Comparison of ENCODE assay signal across 12 cellular contexts in the genomic region with DNA sequence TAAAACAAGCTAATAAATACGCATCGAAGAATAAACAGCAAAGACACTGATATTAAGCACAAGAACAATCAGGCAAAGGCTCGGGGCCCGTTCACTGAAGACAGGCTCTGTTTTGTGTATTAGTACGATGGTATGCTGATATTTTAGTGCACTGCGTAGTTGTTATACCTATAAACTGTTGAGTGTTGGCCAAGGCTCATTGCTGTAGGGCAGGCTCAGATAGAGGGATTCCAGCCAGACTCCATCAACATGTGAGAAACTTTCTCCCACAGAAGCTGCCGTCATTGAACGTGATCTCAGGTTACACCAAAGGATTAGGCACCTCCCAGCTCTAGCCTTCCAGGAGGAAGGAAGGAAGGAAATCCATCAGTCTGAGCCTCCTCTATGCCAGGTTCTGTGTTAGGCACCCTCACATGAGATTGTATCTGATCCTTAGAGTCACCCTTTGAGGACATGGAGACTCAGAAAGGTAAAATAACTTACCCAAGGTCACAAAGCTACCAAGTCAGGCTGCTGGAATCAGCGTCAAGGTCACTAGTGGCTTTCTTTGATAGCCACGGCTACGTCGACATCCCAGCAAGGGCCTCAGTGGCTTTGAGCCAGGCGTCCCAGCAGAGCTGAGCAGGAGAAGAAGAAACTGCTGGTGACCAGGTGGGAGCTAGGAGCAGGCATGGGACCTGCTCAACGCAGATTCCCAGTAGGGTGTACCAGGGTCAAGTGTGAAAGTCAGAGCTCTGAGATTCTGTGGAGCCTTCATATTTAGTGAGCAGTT. TPM values are rescaled to one million over a fixed set of nuclear protein-coding genes. Genes with fewer than 3 reads are reported as not detected.
DNase-seq lines count a peak whose midpoint lies in the region; ATAC-seq and TF ChIP-seq lines count a peak whose summit lies in the region.
"Had no signal": no experiment of that assay in that cellular context is flagged by ENCODE, and none has a peak within 500 bp of the region (broad histone marks: within the 10 kb centered on the region; RNA-seq: fewer than 3 reads in every experiment).

No MANE protein-coding gene starts in this region.

- H3K9me3 ChIP-seq in skeletal muscle satellite cell (replicated peaks; ENCODE audit: low read length): no peaks in the 10 kb centered on the region
- H3K9me3 ChIP-seq: tibial artery had no signal

- no peak for TF ChIP-seq RAD21 in Ishikawa (IDR thresholded peaks at IDR 0.05; ENCODE audit: low read depth)

- in situ Hi-C loops in astrocyte of the spinal cord (cut with HindIII; ENCODE audit: low sequenced_read_pairs): no loop called here

- H3K27me3 ChIP-seq in skeletal muscle satellite cell (ENCODE audit: control insufficient read depth, insufficient read depth, low read length): no peaks in the 10 kb centered on the region
- H3K27me3 ChIP-seq: tibial artery had no signal

- peak overlapping the region; percentile 66 for H3K9ac ChIP-seq in skeletal muscle satellite cell (ENCODE audit: low read depth, low read length)

- peaks cover 98% of the 10 kb centered on the region for H3K4me1 ChIP-seq in skeletal muscle satellite cell (ENCODE audit: control insufficient read depth, insufficient read depth, low read length)

- H3K4me3 ChIP-seq in astrocyte of the spinal cord (ENCODE audit: low read depth, low read length): no peak overlapping the region
- peak overlapping the region; percentile 2 for H3K4me3 ChIP-seq in skeletal muscle satellite cell (ENCODE audit: low read length)
- H3K4me3 ChIP-seq: K562, tibial artery had no signal

- H3K4me2 ChIP-seq in skeletal muscle satellite cell (ENCODE audit: low read length): peak overlapping the region; percentile 43

- ATAC-seq in GM21723 (IDR thresholded peaks at IDR 0.05; ENCODE audit: unreplicated experiment): no peak
- ATAC-seq: activated CD4-positive, alpha-beta T cell treated with anti-CD3 and anti-CD28 coated beads for 36 hours; K562; left colon had no signal

- no peak for TF ChIP-seq CTCF in astrocyte of the spinal cord (IDR thresholded peaks at IDR 0.05; ENCODE audit: low read depth, low read length)

- TF ChIP-seq EP300 in Ishikawa (IDR thresholded peaks at IDR 0.05; ENCODE audit: borderline replicate concordance): no peak

- peaks cover 58% of the 10 kb centered on the region for H3K36me3 ChIP-seq in skeletal muscle satellite cell (ENCODE audit: insufficient read depth, low read length)
- H3K36me3 ChIP-seq: tibial artery had no signal

- peak; percentile 67 for DNase-seq in astrocyte of the spinal cord (ENCODE audit: low read depth, low spot score)
- peak; percentile 60 for DNase-seq in iPS DF 19.7 (ENCODE audit: low read depth, low spot score)
- DNase-seq in DMS153 (lab: John Stamatoyannopoulos, UW): no peak
- no peak for DNase-seq in 8988T
- DNase-seq: activated CD4-positive, alpha-beta T cell treated with anti-CD3 and anti-CD28 coated beads for 36 hours; effector CD4-positive, alpha-beta T cell; tibial artery had no signal

TF ChIP-seq in Ishikawa, 13 proteins besides CTCF, POLR2A, EP300 and RAD21:
- TF ChIP-seq TCF12 (IDR thresholded peaks at IDR 0.05; ENCODE audit: low read depth) (no peak), CEBPB (IDR thresholded peaks at IDR 0.05) (no peak), ZBTB7A (IDR thresholded peaks at IDR 0.05; ENCODE audit: low read depth) (no peak), NFIC (IDR thresholded peaks at IDR 0.05) (peak; percentile 50; the same call in 1 of the 2 replicates), TAF1 (IDR thresholded peaks at IDR 0.05; ENCODE audit: low read depth) (no peak), USF1 (IDR thresholded peaks at IDR 0.05) (no peak), CREB1 (IDR thresholded peaks at IDR 0.05; ENCODE audit: low read depth) (no peak), TEAD4 (IDR thresholded peaks at IDR 0.05) (peak; percentile 48; the same call in 1 of the 2 replicates), YY1 (IDR thresholded peaks at IDR 0.05; ENCODE audit: low read depth) (0 out of 2 replicates have a peak, but pooled peaks have one; percentile 14), MAX (IDR thresholded peaks at IDR 0.05) (0 out of 2 replicates have a peak, but pooled peaks have one; percentile 24), FOXM1 (IDR thresholded peaks at IDR 0.05; ENCODE audit: borderline replicate concordance, low read depth) (no peak), EGR1 (IDR thresholded peaks at IDR 0.05) (no peak)
- TF ChIP-seq, protein P1, sequence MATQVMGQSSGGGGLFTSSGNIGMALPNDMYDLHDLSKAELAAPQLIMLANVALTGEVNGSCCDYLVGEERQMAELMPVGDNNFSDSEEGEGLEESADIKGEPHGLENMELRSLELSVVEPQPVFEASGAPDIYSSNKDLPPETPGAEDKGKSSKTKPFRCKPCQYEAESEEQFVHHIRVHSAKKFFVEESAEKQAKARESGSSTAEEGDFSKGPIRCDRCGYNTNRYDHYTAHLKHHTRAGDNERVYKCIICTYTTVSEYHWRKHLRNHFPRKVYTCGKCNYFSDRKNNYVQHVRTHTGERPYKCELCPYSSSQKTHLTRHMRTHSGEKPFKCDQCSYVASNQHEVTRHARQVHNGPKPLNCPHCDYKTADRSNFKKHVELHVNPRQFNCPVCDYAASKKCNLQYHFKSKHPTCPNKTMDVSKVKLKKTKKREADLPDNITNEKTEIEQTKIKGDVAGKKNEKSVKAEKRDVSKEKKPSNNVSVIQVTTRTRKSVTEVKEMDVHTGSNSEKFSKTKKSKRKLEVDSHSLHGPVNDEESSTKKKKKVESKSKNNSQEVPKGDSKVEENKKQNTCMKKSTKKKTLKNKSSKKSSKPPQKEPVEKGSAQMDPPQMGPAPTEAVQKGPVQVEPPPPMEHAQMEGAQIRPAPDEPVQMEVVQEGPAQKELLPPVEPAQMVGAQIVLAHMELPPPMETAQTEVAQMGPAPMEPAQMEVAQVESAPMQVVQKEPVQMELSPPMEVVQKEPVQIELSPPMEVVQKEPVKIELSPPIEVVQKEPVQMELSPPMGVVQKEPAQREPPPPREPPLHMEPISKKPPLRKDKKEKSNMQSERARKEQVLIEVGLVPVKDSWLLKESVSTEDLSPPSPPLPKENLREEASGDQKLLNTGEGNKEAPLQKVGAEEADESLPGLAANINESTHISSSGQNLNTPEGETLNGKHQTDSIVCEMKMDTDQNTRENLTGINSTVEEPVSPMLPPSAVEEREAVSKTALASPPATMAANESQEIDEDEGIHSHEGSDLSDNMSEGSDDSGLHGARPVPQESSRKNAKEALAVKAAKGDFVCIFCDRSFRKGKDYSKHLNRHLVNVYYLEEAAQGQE (IDR thresholded peaks at IDR 0.05; ENCODE audit: low read depth): no peak
TF ChIP-seq in Ishikawa: peak in this region for 4.

RNA-seq across cellular contexts. Expression of gene BCAR3, which starts 14.8 kb away (rescaled TPM):
- total RNA-seq in skeletal muscle satellite cell (2012; rRNA removed): 16.2 and 18.3 TPM in 2 replicates

Comparison
In these comparisons a context has a peak if more than half of its experiments do, and no peak if none do; other contexts are left out.
1. DNase-seq: peak in astrocyte of the spinal cord (single experiment) and iPS DF 19.7 (single experiment); none in DMS153 (single experiment) and 8988T (single experiment).